Comparison of ENCODE assay signal across 8 cellular contexts in the genomic region with DNA sequence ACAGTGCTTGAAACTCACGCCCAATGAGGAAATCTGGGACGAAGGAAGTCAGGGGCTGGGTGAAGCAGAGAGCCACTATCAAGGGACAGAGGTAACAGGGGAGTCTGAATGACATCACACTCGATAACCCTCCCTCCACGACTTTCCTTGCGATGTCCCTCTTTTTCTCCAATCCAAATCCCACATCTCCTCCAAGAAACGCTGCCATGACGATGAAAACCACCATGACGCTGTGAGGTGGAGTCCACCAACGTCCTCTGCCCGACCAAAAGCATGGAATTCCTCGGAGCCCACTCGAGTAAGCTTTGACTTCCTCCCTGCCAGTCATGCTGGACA. TPM values are rescaled to one million over a fixed set of nuclear protein-coding genes. Genes with fewer than 3 reads are reported as not detected.
DNase-seq lines count a peak whose midpoint lies in the region; ATAC-seq, FAIRE-seq and TF ChIP-seq lines count a peak whose summit lies in the region.

No MANE protein-coding gene starts in this region.

- POLR2A ChIA-PET in HepG2 (lab: Yijun Ruan, JAX): interaction anchor here (0.7 to 2.3 kb wide), 2 partner anchors 10 kb away, joined by 3 to 7 read pairs; no protein-coding TSS in a partner anchor

- no peak overlapping the region for H2AFZ ChIP-seq in HepG2 (ENCODE audit: low read length)

- H3K4me1 Mint-ChIP-seq in activated CD4-positive, alpha-beta T cell treated with anti-CD3 and anti-CD28 coated beads, Interleukin-2, amount 10 ng/mL, durations not matched to agents 24 days and 14 days: peaks cover 35% of the 10 kb centered on the region

- no peak for TF ChIP-seq POLR2A in HepG2 (IDR thresholded peaks at IDR 0.05; ENCODE audit: insufficient read depth in 1 of 2, low read depth in 2 of 2, low read length in 2 of 2)

- peak overlapping the region; percentile 94 for H3K4me3 ChIP-seq in adipocyte (ENCODE audit: low read length)
- peak overlapping the region; percentile 79 to 97 (median 96) for H3K4me3 ChIP-seq in HepG2 (replicated peaks in 1 of 3; ENCODE audit: insufficient read depth in 1 of 3, low read depth in 2 of 3, low read length in 3 of 3)
- H3K4me3 ChIP-seq in thoracic aorta: peak overlapping the region; percentile 92

- H3K9me3 Mint-ChIP-seq in activated CD4-positive, alpha-beta T cell treated with anti-CD3 and anti-CD28 coated beads, Interleukin-2, amount 10 ng/mL, durations not matched to agents 24 days and 14 days: no peaks in the 10 kb centered on the region

- no peak for FAIRE-seq in HepG2 (lab: Jason Lieb, UNC)

- H3K4me1 ChIP-seq in adipocyte (ENCODE audit: control insufficient read depth, insufficient read depth, low read length) (peaks cover 31% of the 10 kb centered on the region), HepG2 (ENCODE audit: insufficient read depth, low read length) (peaks cover 27% of the 10 kb centered on the region), thoracic aorta (ENCODE audit: control insufficient read depth in 1 of 2, low read depth in 2 of 2) (peaks cover 22 to 42% of the 10 kb centered on the region in 2 donors)

- TF ChIP-seq EP300 in HepG2 (IDR thresholded peaks at IDR 0.05; ENCODE audit: low read depth in 2 of 2, low read length in 2 of 2) (no peak), HepG2 (CRISPR knock-in tag; IDR thresholded peaks at IDR 0.05; ENCODE audit: borderline replicate concordance) (no peak)

- no peak for TF ChIP-seq RAD21 in HepG2 (CRISPR knock-in tag; IDR thresholded peaks at IDR 0.05)

- H3K27ac ChIP-seq in HepG2 (ENCODE audit: extremely low read length, insufficient read depth, low read length) (peak overlapping the region; percentile 99), thoracic aorta (no peak overlapping the region)

- CTCF ChIA-PET in HepG2 (lab: Yijun Ruan, JAX; ENCODE audit: low intra/inter-chr PET ratio, low total read pairs): interaction anchor here (2.4 kb wide), 1 partner anchor 10 kb away, joined by 13 read pairs; no protein-coding TSS in a partner anchor

- H3K4me2 ChIP-seq in HepG2 (ENCODE audit: low read depth, low read length): peak overlapping the region; percentile 99

- H3K36me3 ChIP-seq in adipocyte (ENCODE audit: control insufficient read depth, insufficient read depth, low read length, severe bottlenecking): no peaks in the 10 kb centered on the region
- peaks cover 2 to 19% of the 10 kb centered on the region in 2 experiments; a peak in 2 of 5 replicates for H3K36me3 ChIP-seq in HepG2 (replicated peaks in 1 of 2; ENCODE audit: control insufficient read depth in 1 of 2, insufficient read depth in 2 of 2, low read length in 2 of 2)
- H3K36me3 ChIP-seq in thoracic aorta: peaks cover 4% of the 10 kb centered on the region

- H3K27me3 Mint-ChIP-seq in activated CD4-positive, alpha-beta T cell treated with anti-CD3 and anti-CD28 coated beads, Interleukin-2, amount 10 ng/mL, durations not matched to agents 24 days and 14 days: no peaks in the 10 kb centered on the region

- H3K36me3 Mint-ChIP-seq in activated CD4-positive, alpha-beta T cell treated with anti-CD3 and anti-CD28 coated beads, Interleukin-2, amount 10 ng/mL, durations not matched to agents 24 days and 14 days (ENCODE audit: low read depth): peaks cover 15% of the 10 kb centered on the region

- ATAC-seq in HepG2 (no peak), thoracic aorta (ENCODE audit: insufficient number of reproducible peaks, low FRiP score, low read depth) (no peak), HG03045 (IDR thresholded peaks at IDR 0.05; ENCODE audit: unreplicated experiment) (no peak)

- BruUV-seq in HepG2 (replicated peaks; lab: Mats Ljungman, UMichigan): no TSS peak

- in situ Hi-C loops in HepG2 (cut with HindIII; ENCODE audit: extremely low pct_ligation_motif_present, low pct_unique_long_range_greater_than_20kb): no loop called here

- intact Hi-C loops in activated CD4-positive, alpha-beta T cell treated with anti-CD3 and anti-CD28 coated beads, Interleukin-2, amount 10 ng/mL, durations not matched to agents 24 days and 14 days (cut with micrococcal nuclease): no loop called here
- intact Hi-C loops in HepG2 (cut with micrococcal nuclease; ENCODE audit: unreplicated experiment): no loop called here

- TF ChIP-seq CTCF in HepG2 (CRISPR knock-in tag; IDR thresholded peaks at IDR 0.05): no peak
- TF ChIP-seq CTCF in thoracic aorta (IDR thresholded peaks at IDR 0.05): no peak

- 7% methylated on average over 12 of the region's 12 CpGs for WGBS in HepG2 (ENCODE audit: low lambda C conversion rate)

- H3K79me2 ChIP-seq in HepG2 (ENCODE audit: insufficient read depth, low read length): peaks cover 48% of the 10 kb centered on the region

- peak overlapping the region; percentile 89 for H3K27ac Mint-ChIP-seq in activated CD4-positive, alpha-beta T cell treated with anti-CD3 and anti-CD28 coated beads, Interleukin-2, amount 10 ng/mL, durations not matched to agents 24 days and 14 days

- H3K9ac ChIP-seq in adipocyte (ENCODE audit: low read length): peak overlapping the region; percentile 99
- H3K9ac ChIP-seq in HepG2 (ENCODE audit: insufficient read depth, low read depth, low read length): peak overlapping the region; percentile 100

- peak overlapping the region; percentile 91 for H3K4me3 Mint-ChIP-seq in activated CD4-positive, alpha-beta T cell treated with anti-CD3 and anti-CD28 coated beads, Interleukin-2, amount 10 ng/mL, durations not matched to agents 24 days and 14 days

- H3K27me3 ChIP-seq in adipocyte (replicated peaks; ENCODE audit: control insufficient read depth, insufficient read depth, low read length) (no peaks in the 10 kb centered on the region), HepG2 (ENCODE audit: control insufficient read depth in 1 of 2, insufficient read depth in 2 of 2, low read length in 2 of 2) (no peaks in the 10 kb centered on the region; a peak in 1 of 5 replicates), thoracic aorta (replicated peaks; ENCODE audit: insufficient read depth) (no peaks in the 10 kb centered on the region)

- DNase-seq in activated CD4-positive, alpha-beta T cell treated with anti-CD3 and anti-CD28 coated beads, Interleukin-2, amount 10 ng/mL, durations not matched to agents 24 days and 14 days: no peak
- DNase-seq in activated CD4-positive, alpha-beta T cell treated with anti-CD3 and anti-CD28 coated beads, Interleukin-2, amount 50 U/mL, for 1 hour: no peak
- DNase-seq in adipocyte (ENCODE audit: low read depth): no peak
- DNase-seq in HepG2 (ENCODE audit: low spot score): no peak
- DNase-seq in thoracic aorta (ENCODE audit: low spot score): no peak
- DNase-seq in NCI-H1436 (lab: John Stamatoyannopoulos, UW): no peak
- DNase-seq in stimulated activated CD4-positive, alpha-beta T cell treated with anti-CD3 and anti-CD28 coated beads, Interleukin-4, amount 100 ng/mL, for 1 hour: no peak

- no peaks in the 10 kb centered on the region for H3K9me3 ChIP-seq in adipocyte (ENCODE audit: control insufficient read depth, low read length)
- H3K9me3 ChIP-seq in HepG2 (ENCODE audit: low read length): no peaks in the 10 kb centered on the region
- H3K9me3 ChIP-seq in thoracic aorta: no peaks in the 10 kb centered on the region

- peaks cover 20% of the 10 kb centered on the region; the same call in 1 of the 2 replicates for H4K20me1 ChIP-seq in HepG2 (ENCODE audit: insufficient read depth, low read length)

RNA-seq across cellular contexts. Expression of gene REXO1, which starts 1.0 kb away (rescaled TPM):
- total RNA-seq in activated CD4-positive, alpha-beta T cell treated with anti-CD3 and anti-CD28 coated beads, Interleukin-2, amount 10 ng/mL, durations not matched to agents 24 days and 14 days: 56.3 and 61.4 TPM in 2 replicates
- total RNA-seq in HepG2 (2016; rRNA removed; fragmentation: Illumina TruSeq; extraction: Trizol) (3.0 and 5.0 TPM in 2 replicates), thoracic aorta (10 to 100 TPM; 18.2 to 24.5 TPM)
- 1.1 and 3.2 TPM in 2 replicates for total RNA-seq in HepG2 (2016; cell fraction: cytosol; rRNA removed; fragmentation: Illumina TruSeq; extraction: Trizol; ENCODE audit: low read depth)
- 4.1 and 5.2 TPM in 2 replicates for total RNA-seq in HepG2 (2016; cell fraction: insoluble cytoplasmic fraction; rRNA removed; fragmentation: Illumina TruSeq; extraction: Trizol)
- total RNA-seq in HepG2 (2016; cell fraction: membrane; rRNA removed; fragmentation: Illumina TruSeq; extraction: Trizol): 3.9 and 4.2 TPM in 2 replicates
- 6.0 and 7.6 TPM in 2 replicates for total RNA-seq in HepG2 (2016; cell fraction: nucleus; rRNA removed; fragmentation: Illumina TruSeq; extraction: Trizol)
- 11.2 and 13.0 TPM in 2 replicates for polyA plus RNA-seq in HepG2 (2011; rRNA removed)
- 8.7 and 9.8 TPM in 2 replicates for polyA plus RNA-seq in HepG2 (2011; cell fraction: cytosol; rRNA removed)
- 91.1 and 123 TPM in 2 replicates for polyA plus RNA-seq in HepG2 (2011; cell fraction: nucleus; rRNA removed)
- polyA plus RNA-seq in HepG2 (2012): 13.8 and 15.4 TPM in 2 replicates
- 1.7 and 1.8 TPM in 2 replicates for polyA plus RNA-seq in HepG2 (2016; cell fraction: cytosol; fragmentation: Illumina TruSeq; extraction: Trizol; ENCODE audit: low read depth)
- 7.3 and 10.0 TPM in 2 replicates for polyA plus RNA-seq in HepG2 (2016; cell fraction: insoluble cytoplasmic fraction; fragmentation: Illumina TruSeq; extraction: Trizol; ENCODE audit: low read depth)
- 5.1 and 5.3 TPM in 2 replicates for polyA plus RNA-seq in HepG2 (2016; cell fraction: membrane; fragmentation: Illumina TruSeq; extraction: Trizol; ENCODE audit: low read depth)
- polyA plus RNA-seq in HepG2 (2016; cell fraction: nucleus; fragmentation: Illumina TruSeq; extraction: Trizol; ENCODE audit: insufficient read depth, low read depth): 39.5 and 44.1 TPM in 2 replicates
- polyA minus RNA-seq in HepG2 (2011; rRNA and poly(A)+ RNA removed; ENCODE audit: low replicate concordance): 16.3 and 19.1 TPM in 2 replicates
- 5.5 and 7.7 TPM in 2 replicates for polyA minus RNA-seq in HepG2 (2011; cell fraction: cytosol; rRNA and poly(A)+ RNA removed)
- 9.3 and 10.8 TPM in 2 replicates for polyA minus RNA-seq in HepG2 (2011; cell fraction: nucleus; rRNA and poly(A)+ RNA removed)

RNA-seq across cellular contexts. Expression of gene KLF16, which starts 16.1 kb away (rescaled TPM):
- total RNA-seq in activated CD4-positive, alpha-beta T cell treated with anti-CD3 and anti-CD28 coated beads, Interleukin-2, amount 10 ng/mL, durations not matched to agents 24 days and 14 days: 37.0 and 38.1 TPM in 2 replicates
- total RNA-seq in HepG2 (2016; rRNA removed; fragmentation: Illumina TruSeq; extraction: Trizol) (6.2 and 6.7 TPM in 2 replicates), thoracic aorta (10 to 100 TPM in 1 of 2 donors, 1 to 10 TPM in 1; 7.7 to 11.0 TPM)
- 2.1 and 2.2 TPM in 2 replicates for total RNA-seq in HepG2 (2016; cell fraction: cytosol; rRNA removed; fragmentation: Illumina TruSeq; extraction: Trizol; ENCODE audit: low read depth)
- 5.5 and 5.9 TPM in 2 replicates for total RNA-seq in HepG2 (2016; cell fraction: insoluble cytoplasmic fraction; rRNA removed; fragmentation: Illumina TruSeq; extraction: Trizol)
- total RNA-seq in HepG2 (2016; cell fraction: membrane; rRNA removed; fragmentation: Illumina TruSeq; extraction: Trizol): 8.3 and 8.9 TPM in 2 replicates
- 4.0 and 4.8 TPM in 2 replicates for total RNA-seq in HepG2 (2016; cell fraction: nucleus; rRNA removed; fragmentation: Illumina TruSeq; extraction: Trizol)
- polyA plus RNA-seq in HepG2 (2011; rRNA removed): 3.5 and 4.7 TPM in 2 replicates
- polyA plus RNA-seq in HepG2 (2011; cell fraction: cytosol; rRNA removed): 3.7 and 7.0 TPM in 2 replicates
- 16.7 and 31.9 TPM in 2 replicates for polyA plus RNA-seq in HepG2 (2011; cell fraction: nucleus; rRNA removed)
- polyA plus RNA-seq in HepG2 (2012): 8.3 and 9.4 TPM in 2 replicates
- polyA plus RNA-seq in HepG2 (2016; cell fraction: cytosol; fragmentation: Illumina TruSeq; extraction: Trizol; ENCODE audit: low read depth): 3.2 and 3.4 TPM in 2 replicates
- polyA plus RNA-seq in HepG2 (2016; cell fraction: insoluble cytoplasmic fraction; fragmentation: Illumina TruSeq; extraction: Trizol; ENCODE audit: low read depth): 12.0 and 14.3 TPM in 2 replicates
- polyA plus RNA-seq in HepG2 (2016; cell fraction: membrane; fragmentation: Illumina TruSeq; extraction: Trizol; ENCODE audit: low read depth): 8.9 and 9.3 TPM in 2 replicates
- polyA plus RNA-seq in HepG2 (2016; cell fraction: nucleus; fragmentation: Illumina TruSeq; extraction: Trizol; ENCODE audit: insufficient read depth, low read depth): 11.4 and 12.0 TPM in 2 replicates
- 3.1 and 9.7 TPM in 2 replicates for polyA minus RNA-seq in HepG2 (2011; rRNA and poly(A)+ RNA removed; ENCODE audit: low replicate concordance)
- 8.9 and 15.3 TPM in 2 replicates for polyA minus RNA-seq in HepG2 (2011; cell fraction: cytosol; rRNA and poly(A)+ RNA removed)
- 2.1 and 2.2 TPM in 2 replicates for polyA minus RNA-seq in HepG2 (2011; cell fraction: nucleus; rRNA and poly(A)+ RNA removed)

RNA-seq across cellular contexts. Expression of gene ATP8B3, which starts 35.2 kb away (rescaled TPM):
- 3.6 and 4.2 TPM in 2 replicates for total RNA-seq in activated CD4-positive, alpha-beta T cell treated with anti-CD3 and anti-CD28 coated beads, Interleukin-2, amount 10 ng/mL, durations not matched to agents 24 days and 14 days
- total RNA-seq in HepG2 (2016; rRNA removed; fragmentation: Illumina TruSeq; extraction: Trizol) (1.8 and 2.6 TPM in 2 replicates), thoracic aorta (1 to 10 TPM in 1 of 2 donors, under 1 TPM in 1; 0.21 to 1.4 TPM)
- total RNA-seq in HepG2 (2016; cell fraction: cytosol; rRNA removed; fragmentation: Illumina TruSeq; extraction: Trizol; ENCODE audit: low read depth): 0.35 and 0.40 TPM in 2 replicates
- total RNA-seq in HepG2 (2016; cell fraction: insoluble cytoplasmic fraction; rRNA removed; fragmentation: Illumina TruSeq; extraction: Trizol): 1.8 and 2.6 TPM in 2 replicates
- 1.2 and 1.7 TPM in 2 replicates for total RNA-seq in HepG2 (2016; cell fraction: membrane; rRNA removed; fragmentation: Illumina TruSeq; extraction: Trizol)
- 1.9 and 3.5 TPM in 2 replicates for total RNA-seq in HepG2 (2016; cell fraction: nucleus; rRNA removed; fragmentation: Illumina TruSeq; extraction: Trizol)
- polyA plus RNA-seq in HepG2 (2011; rRNA removed): 5.8 and 5.9 TPM in 2 replicates
- polyA plus RNA-seq in HepG2 (2011; cell fraction: cytosol; rRNA removed): 3.8 and 4.8 TPM in 2 replicates
- 10.6 and 12.8 TPM in 2 replicates for polyA plus RNA-seq in HepG2 (2011; cell fraction: nucleus; rRNA removed)
- polyA plus RNA-seq in HepG2 (2012): 2.4 and 2.5 TPM in 2 replicates
- polyA plus RNA-seq in HepG2 (2016; cell fraction: cytosol; fragmentation: Illumina TruSeq; extraction: Trizol; ENCODE audit: low read depth): 0.36 and 0.59 TPM in 2 replicates
- 1.1 and 2.2 TPM in 2 replicates for polyA plus RNA-seq in HepG2 (2016; cell fraction: insoluble cytoplasmic fraction; fragmentation: Illumina TruSeq; extraction: Trizol; ENCODE audit: low read depth)
- 0.69 and 0.98 TPM in 2 replicates for polyA plus RNA-seq in HepG2 (2016; cell fraction: membrane; fragmentation: Illumina TruSeq; extraction: Trizol; ENCODE audit: low read depth)
- 9.6 and 11.4 TPM in 2 replicates for polyA plus RNA-seq in HepG2 (2016; cell fraction: nucleus; fragmentation: Illumina TruSeq; extraction: Trizol; ENCODE audit: insufficient read depth, low read depth)
- polyA minus RNA-seq in HepG2 (2011; rRNA and poly(A)+ RNA removed; ENCODE audit: low replicate concordance): 10.3 and 16.8 TPM in 2 replicates
- polyA minus RNA-seq in HepG2 (2011; cell fraction: cytosol; rRNA and poly(A)+ RNA removed): 4.6 and 5.4 TPM in 2 replicates
- polyA minus RNA-seq in HepG2 (2011; cell fraction: nucleus; rRNA and poly(A)+ RNA removed): 2.7 and 3.0 TPM in 2 replicates

RNA-seq across cellular contexts. Expression of gene ABHD17A, which starts 38.0 kb away (rescaled TPM):
- 104 and 107 TPM in 2 replicates for total RNA-seq in activated CD4-positive, alpha-beta T cell treated with anti-CD3 and anti-CD28 coated beads, Interleukin-2, amount 10 ng/mL, durations not matched to agents 24 days and 14 days
- 27.9 and 40.8 TPM in 2 replicates for total RNA-seq in HepG2 (2016; rRNA removed; fragmentation: Illumina TruSeq; extraction: Trizol)
- 52.2 and 64.4 TPM in 2 replicates for total RNA-seq in HepG2 (2016; cell fraction: cytosol; rRNA removed; fragmentation: Illumina TruSeq; extraction: Trizol; ENCODE audit: low read depth)
- 24.0 and 37.3 TPM in 2 replicates for total RNA-seq in HepG2 (2016; cell fraction: insoluble cytoplasmic fraction; rRNA removed; fragmentation: Illumina TruSeq; extraction: Trizol)
- 65.2 and 82.2 TPM in 2 replicates for total RNA-seq in HepG2 (2016; cell fraction: membrane; rRNA removed; fragmentation: Illumina TruSeq; extraction: Trizol)
- total RNA-seq in HepG2 (2016; cell fraction: nucleus; rRNA removed; fragmentation: Illumina TruSeq; extraction: Trizol): 17.1 and 19.3 TPM in 2 replicates
- 27.7 and 44.6 TPM in 2 replicates for polyA plus RNA-seq in HepG2 (2011; rRNA removed)
- 25.9 and 53.1 TPM in 2 replicates for polyA plus RNA-seq in HepG2 (2011; cell fraction: cytosol; rRNA removed)
- 72.5 and 83.8 TPM in 2 replicates for polyA plus RNA-seq in HepG2 (2011; cell fraction: nucleus; rRNA removed)
- 11.9 and 16.2 TPM in 2 replicates for polyA plus RNA-seq in HepG2 (2012)
- polyA plus RNA-seq in HepG2 (2016; cell fraction: cytosol; fragmentation: Illumina TruSeq; extraction: Trizol; ENCODE audit: low read depth): 51.0 and 62.5 TPM in 2 replicates
- 25.3 and 27.0 TPM in 2 replicates for polyA plus RNA-seq in HepG2 (2016; cell fraction: insoluble cytoplasmic fraction; fragmentation: Illumina TruSeq; extraction: Trizol; ENCODE audit: low read depth)
- 54.6 and 60.4 TPM in 2 replicates for polyA plus RNA-seq in HepG2 (2016; cell fraction: membrane; fragmentation: Illumina TruSeq; extraction: Trizol; ENCODE audit: low read depth)
- 38.7 and 42.0 TPM in 2 replicates for polyA plus RNA-seq in HepG2 (2016; cell fraction: nucleus; fragmentation: Illumina TruSeq; extraction: Trizol; ENCODE audit: insufficient read depth, low read depth)
- polyA minus RNA-seq in HepG2 (2011; rRNA and poly(A)+ RNA removed; ENCODE audit: low replicate concordance): 15.0 and 50.9 TPM in 2 replicates
- 17.2 and 18.0 TPM in 2 replicates for polyA minus RNA-seq in HepG2 (2011; cell fraction: cytosol; rRNA and poly(A)+ RNA removed)
- 5.7 and 5.8 TPM in 2 replicates for polyA minus RNA-seq in HepG2 (2011; cell fraction: nucleus; rRNA and poly(A)+ RNA removed)
- total RNA-seq in thoracic aorta: 100 to 1,000 TPM in 1 of 2 donors, 10 to 100 TPM in 1; 96.8 to 143 TPM

RNA-seq across cellular contexts. Expression of gene ADAT3, which starts 57.9 kb away (rescaled TPM):
- 8.8 and 10.6 TPM in 2 replicates for total RNA-seq in activated CD4-positive, alpha-beta T cell treated with anti-CD3 and anti-CD28 coated beads, Interleukin-2, amount 10 ng/mL, durations not matched to agents 24 days and 14 days
- total RNA-seq in HepG2 (2016; rRNA removed; fragmentation: Illumina TruSeq; extraction: Trizol) (2.0 and 3.5 TPM in 2 replicates), thoracic aorta (1 to 10 TPM; 3.9 to 8.4 TPM)
- 0.79 and 0.81 TPM in 2 replicates for total RNA-seq in HepG2 (2016; cell fraction: cytosol; rRNA removed; fragmentation: Illumina TruSeq; extraction: Trizol; ENCODE audit: low read depth)
- total RNA-seq in HepG2 (2016; cell fraction: insoluble cytoplasmic fraction; rRNA removed; fragmentation: Illumina TruSeq; extraction: Trizol): 1.7 and 3.1 TPM in 2 replicates
- total RNA-seq in HepG2 (2016; cell fraction: membrane; rRNA removed; fragmentation: Illumina TruSeq; extraction: Trizol): 1.7 and 2.1 TPM in 2 replicates
- total RNA-seq in HepG2 (2016; cell fraction: nucleus; rRNA removed; fragmentation: Illumina TruSeq; extraction: Trizol): 1.5 and 1.9 TPM in 2 replicates
- polyA plus RNA-seq in HepG2 (2011; rRNA removed): 0.95 and 1.4 TPM in 2 replicates
- polyA plus RNA-seq in HepG2 (2011; cell fraction: cytosol; rRNA removed): 0.94 and 1.7 TPM in 2 replicates
- polyA plus RNA-seq in HepG2 (2011; cell fraction: nucleus; rRNA removed): 6.4 and 7.8 TPM in 2 replicates
- polyA plus RNA-seq in HepG2 (2012): 1.3 and 1.7 TPM in 2 replicates
- 0.68 TPM in 2 replicates for polyA plus RNA-seq in HepG2 (2016; cell fraction: cytosol; fragmentation: Illumina TruSeq; extraction: Trizol; ENCODE audit: low read depth)
- polyA plus RNA-seq in HepG2 (2016; cell fraction: insoluble cytoplasmic fraction; fragmentation: Illumina TruSeq; extraction: Trizol; ENCODE audit: low read depth): 2.8 and 3.5 TPM in 2 replicates
- polyA plus RNA-seq in HepG2 (2016; cell fraction: membrane; fragmentation: Illumina TruSeq; extraction: Trizol; ENCODE audit: low read depth): 1.1 and 1.4 TPM in 2 replicates
- 5.0 and 6.1 TPM in 2 replicates for polyA plus RNA-seq in HepG2 (2016; cell fraction: nucleus; fragmentation: Illumina TruSeq; extraction: Trizol; ENCODE audit: insufficient read depth, low read depth)
- 2.1 and 3.8 TPM in 2 replicates for polyA minus RNA-seq in HepG2 (2011; rRNA and poly(A)+ RNA removed; ENCODE audit: low replicate concordance)
- 1.3 and 1.6 TPM in 2 replicates for polyA minus RNA-seq in HepG2 (2011; cell fraction: cytosol; rRNA and poly(A)+ RNA removed)
- 2.3 and 2.6 TPM in 2 replicates for polyA minus RNA-seq in HepG2 (2011; cell fraction: nucleus; rRNA and poly(A)+ RNA removed)
